In the genomic region with DNA sequence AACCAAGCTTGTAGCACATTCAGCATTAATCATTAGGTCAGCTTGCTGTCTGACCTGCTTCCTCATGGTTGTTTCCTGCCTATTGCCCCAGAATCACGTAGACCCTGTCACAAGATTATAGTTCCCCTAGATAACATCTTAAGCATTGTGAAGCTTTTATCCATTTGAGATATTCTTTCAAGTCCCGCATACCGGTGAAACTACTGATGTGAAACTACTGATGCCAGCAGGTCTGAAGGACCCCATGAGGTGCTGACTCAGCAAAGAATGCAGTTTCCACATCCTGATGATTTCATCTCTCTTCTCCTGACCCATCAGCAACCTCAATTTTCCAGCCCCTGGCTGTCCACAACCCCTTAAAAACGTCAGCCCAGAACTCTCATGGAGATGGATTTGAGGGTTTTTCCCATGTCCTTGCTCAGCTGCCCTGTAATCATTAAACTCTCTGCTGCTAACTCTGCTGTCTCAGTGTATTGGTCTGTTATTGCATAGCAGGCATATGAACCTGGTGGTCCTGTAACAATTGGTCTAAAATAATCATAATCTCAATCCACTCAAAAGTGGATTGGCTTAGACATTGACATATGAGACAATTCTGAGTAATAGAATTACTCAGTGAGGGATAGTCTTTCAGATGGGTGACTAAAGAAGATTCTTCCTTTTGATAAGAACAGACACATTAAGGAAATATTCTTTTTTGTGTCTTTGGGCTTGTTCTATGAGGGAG, we compare ENCODE assay signal across 1 cellular context.
TF ChIP-seq lines count a peak whose summit lies in the region.

No MANE protein-coding gene starts in this region.

TF ChIP-seq in SK-N-SH, 30 proteins besides CTCF, POLR2A, EP300 and RAD21 (continued from another document):
- TF ChIP-seq NFIC (IDR thresholded peaks at IDR 0.05; ENCODE audit: borderline replicate concordance) (peak; percentile 24; the same call in 1 of the 2 replicates), JUND (IDR thresholded peaks at IDR 0.05) (peak; percentile 60), SMC3 (IDR thresholded peaks at IDR 0.05; ENCODE audit: low read depth, low read length) (no peak), EZH2phosphoT487 (IDR thresholded peaks at IDR 0.05; ENCODE audit: borderline replicate concordance, low read depth) (no peak), TEAD4 (IDR thresholded peaks at IDR 0.05; ENCODE audit: borderline replicate concordance, insufficient read depth) (no peak), TAF1 (IDR thresholded peaks at IDR 0.05; ENCODE audit: borderline replicate concordance, low read depth, low read length) (0 out of 2 replicates have a peak, but pooled peaks have one; percentile 22), FOSL2 (IDR thresholded peaks at IDR 0.05; ENCODE audit: borderline replicate concordance, low read depth) (peak; percentile 81)
- TF ChIP-seq, protein P1, sequence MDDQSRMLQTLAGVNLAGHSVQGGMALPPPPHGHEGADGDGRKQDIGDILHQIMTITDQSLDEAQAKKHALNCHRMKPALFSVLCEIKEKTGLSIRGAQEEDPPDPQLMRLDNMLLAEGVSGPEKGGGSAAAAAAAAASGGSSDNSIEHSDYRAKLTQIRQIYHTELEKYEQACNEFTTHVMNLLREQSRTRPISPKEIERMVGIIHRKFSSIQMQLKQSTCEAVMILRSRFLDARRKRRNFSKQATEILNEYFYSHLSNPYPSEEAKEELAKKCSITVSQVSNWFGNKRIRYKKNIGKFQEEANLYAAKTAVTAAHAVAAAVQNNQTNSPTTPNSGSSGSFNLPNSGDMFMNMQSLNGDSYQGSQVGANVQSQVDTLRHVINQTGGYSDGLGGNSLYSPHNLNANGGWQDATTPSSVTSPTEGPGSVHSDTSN (IDR thresholded peaks at IDR 0.05): peak; percentile 87
- TF ChIP-seq, protein P2, sequence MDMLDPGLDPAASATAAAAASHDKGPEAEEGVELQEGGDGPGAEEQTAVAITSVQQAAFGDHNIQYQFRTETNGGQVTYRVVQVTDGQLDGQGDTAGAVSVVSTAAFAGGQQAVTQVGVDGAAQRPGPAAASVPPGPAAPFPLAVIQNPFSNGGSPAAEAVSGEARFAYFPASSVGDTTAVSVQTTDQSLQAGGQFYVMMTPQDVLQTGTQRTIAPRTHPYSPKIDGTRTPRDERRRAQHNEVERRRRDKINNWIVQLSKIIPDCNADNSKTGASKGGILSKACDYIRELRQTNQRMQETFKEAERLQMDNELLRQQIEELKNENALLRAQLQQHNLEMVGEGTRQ (IDR thresholded peaks at IDR 0.05; ENCODE audit: borderline replicate concordance, low read depth, low read length): no peak
TF ChIP-seq in SK-N-SH: peak in this region for 7.
